Comparison of ENCODE assay signal across 7 cellular contexts in genomic region chr11:115912484-115912945, GRCh38.
DNase-seq lines count a peak whose midpoint lies in the region; ATAC-seq lines count a peak whose summit lies in the region.

No MANE protein-coding gene starts in this region.

- H4K91ac ChIP-seq in neuronal stem cell (ENCODE audit: low read depth, low read length, poor library complexity) = no peak overlapping the region

- no peak overlapping the region for H2BK5ac ChIP-seq in neuronal stem cell (ENCODE audit: low read length)

- H2BK12ac ChIP-seq in neuronal stem cell (ENCODE audit: low read length) = no peak overlapping the region

- H3K27me3 ChIP-seq in SJCRH30 (no peaks in the 10 kb centered on the region), neuronal stem cell (ENCODE audit: control insufficient read depth in 3 of 3, insufficient read depth in 3 of 3, low read depth in 1 of 3, low read length in 3 of 3) (peaks cover 0 to 6% (median 0%) of the 10 kb centered on the region in 3 experiments)

- H2BK120ac ChIP-seq in neuronal stem cell (ENCODE audit: low read depth, low read length) = no peak overlapping the region

- H3K9me3 ChIP-seq in SJCRH30 (replicated peaks) (no peaks in the 10 kb centered on the region), neuronal stem cell (replicated peaks in 1 of 2; ENCODE audit: control insufficient read depth in 2 of 2, insufficient read depth in 1 of 2, low read depth in 1 of 2, low read length in 2 of 2) (no peaks in the 10 kb centered on the region)

- H3K4ac ChIP-seq in neuronal stem cell (ENCODE audit: low read length) = no peak overlapping the region

- no peaks in the 10 kb centered on the region for H3K27me3 Mint-ChIP-seq in T-helper 2 cell treated with Interferon-gamma antibody and Interleukin-4, amounts not matched to agents 5 μg/mL and 100 μg/mL, for 36 hours (ENCODE audit: low read depth)

- no CpG with 5 or more reads among the region's 2 CpGs for WGBS in neuronal stem cell (ENCODE audit: extremely low coverage in 2 of 2, insufficient read length in 2 of 2, insufficient replicate concordance in 1 of 2), 2 donors

- no peaks in the 10 kb centered on the region; the same call in 1 of the 2 replicates for H3K4me1 ChIP-seq in SJCRH30
- peaks cover 0 to 14% of the 10 kb centered on the region in 2 donors for H3K4me1 ChIP-seq in neuronal stem cell (ENCODE audit: control insufficient read depth in 2 of 2, insufficient read depth in 1 of 2, low read depth in 1 of 2, low read length in 2 of 2)

- H3K14ac ChIP-seq in neuronal stem cell (ENCODE audit: low read length) = no peak overlapping the region

- no peak overlapping the region for H3K4me2 ChIP-seq in neuronal stem cell (ENCODE audit: insufficient read depth, low read length, poor library complexity, severe bottlenecking)

- H3K4me3 ChIP-seq in SJCRH30 (no peak overlapping the region), neuronal stem cell (ENCODE audit: low read length in 2 of 2) (no peak overlapping the region)

- DNase-seq in SJCRH30 (peak in 1 of 2 experiments; percentile 3), pons (ENCODE audit: low spot score) (peak; percentile 79), neuronal stem cell (ENCODE audit: low spot score) (no peak)
- no peak for DNase-seq in T-helper 2 cell treated with Interferon-gamma antibody and Interleukin-4, amounts not matched to agents 5 μg/mL and 100 μg/mL, for 36 hours (ENCODE audit: low spot score)

- no peak overlapping the region for H2BK15ac ChIP-seq in neuronal stem cell (ENCODE audit: low read length)

- no peak overlapping the region for H3K18ac ChIP-seq in neuronal stem cell (ENCODE audit: low read length)

- H3K27ac ChIP-seq in SJCRH30 = peak overlapping the region; percentile 41; the same call in 1 of the 2 replicates
- H3K27ac ChIP-seq in neuronal stem cell (replicated peaks; ENCODE audit: low read length) = no peak overlapping the region

- no peaks in the 10 kb centered on the region for H3K9me3 Mint-ChIP-seq in T-helper 2 cell treated with Interferon-gamma antibody and Interleukin-4, amounts not matched to agents 5 μg/mL and 100 μg/mL, for 36 hours

- peak; percentile 56 for ATAC-seq in GM18519 (IDR thresholded peaks at IDR 0.05; ENCODE audit: low FRiP score, unreplicated experiment)
- peak; percentile 61 for ATAC-seq in HG02981 (IDR thresholded peaks at IDR 0.05; ENCODE audit: unreplicated experiment)
- ATAC-seq in GM19023 (IDR thresholded peaks at IDR 0.05; ENCODE audit: unreplicated experiment) = no peak

- no peak overlapping the region for H3K23ac ChIP-seq in neuronal stem cell (ENCODE audit: low read depth, low read length, poor library complexity)

- no peaks in the 10 kb centered on the region for H3K79me1 ChIP-seq in neuronal stem cell (ENCODE audit: low read depth, low read length)

- no peak overlapping the region for H2AK5ac ChIP-seq in neuronal stem cell (ENCODE audit: low read depth, low read length)

- no peaks in the 10 kb centered on the region for H3K36me3 Mint-ChIP-seq in T-helper 2 cell treated with Interferon-gamma antibody and Interleukin-4, amounts not matched to agents 5 μg/mL and 100 μg/mL, for 36 hours (ENCODE audit: low read depth)

- H3K27ac Mint-ChIP-seq in T-helper 2 cell treated with Interferon-gamma antibody and Interleukin-4, amounts not matched to agents 5 μg/mL and 100 μg/mL, for 36 hours = no peak overlapping the region

- no peak overlapping the region for H2AFZ ChIP-seq in neuronal stem cell (ENCODE audit: low read length)

- no peak overlapping the region for H4K8ac ChIP-seq in neuronal stem cell (ENCODE audit: low read depth, low read length)

- no peaks in the 10 kb centered on the region for H3K4me1 Mint-ChIP-seq in T-helper 2 cell treated with Interferon-gamma antibody and Interleukin-4, amounts not matched to agents 5 μg/mL and 100 μg/mL, for 36 hours (ENCODE audit: low read depth)

- H3K36me3 ChIP-seq in SJCRH30 (no peaks in the 10 kb centered on the region), neuronal stem cell (replicated peaks in 1 of 2; ENCODE audit: control insufficient read depth in 2 of 2, insufficient read depth in 2 of 2, low read length in 2 of 2) (no peaks in the 10 kb centered on the region)

- H3K9ac ChIP-seq in neuronal stem cell (ENCODE audit: low read depth, low read length, poor library complexity) = no peak overlapping the region

- H3K4me3 Mint-ChIP-seq in T-helper 2 cell treated with Interferon-gamma antibody and Interleukin-4, amounts not matched to agents 5 μg/mL and 100 μg/mL, for 36 hours = no peak overlapping the region
